ENCODE assay signal across 31 cellular contexts in the genomic region with DNA sequence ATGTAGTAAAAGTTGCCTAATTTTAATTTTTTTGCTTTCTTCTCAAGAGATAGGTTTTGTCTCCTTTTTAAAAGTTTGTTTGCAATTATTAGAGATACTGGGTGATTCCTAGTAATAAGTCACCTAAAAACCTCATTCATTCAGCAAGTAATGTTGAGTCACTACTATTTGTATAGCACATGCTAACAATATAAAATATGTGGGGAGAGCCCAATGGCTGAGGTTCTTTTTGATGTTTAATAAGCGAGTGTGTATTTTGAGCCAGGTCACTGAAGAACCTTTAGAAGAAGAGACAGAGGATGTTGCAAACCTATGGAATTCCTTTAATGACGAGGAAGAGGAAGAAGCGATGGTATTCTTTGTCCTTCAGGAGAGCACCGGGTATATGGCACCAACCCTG.
"Had no signal": no experiment of that assay in that cellular context is flagged by ENCODE, and none has a peak within 500 bp of the region (broad histone marks: within the 10 kb centered on the region; RNA-seq: fewer than 3 reads in every experiment).

No MANE protein-coding gene starts in this region.

- H3K9me3 Mint-ChIP-seq: activated CD4-positive, alpha-beta memory T cell treated with anti-CD3 and anti-CD28 coated beads for 36 hours; activated CD4-positive, alpha-beta T cell treated with anti-CD3 and anti-CD28 coated beads, Interleukin-2, amount 10 ng/mL, durations not matched to agents 24 days and 14 days; activated naive CD4-positive, alpha-beta T cell treated with anti-CD3 and anti-CD28 coated beads, Interleukin-2, amount 10 ng/mL, durations not matched to agents 7 days and 5 days; activated naive CD4-positive, alpha-beta T cell treated with anti-CD3 and anti-CD28 coated beads, Interleukin-2, amount 50 U/mL, for 72 hours; activated naive CD8-positive, alpha-beta T cell treated with anti-CD3 and anti-CD28 coated beads, Interleukin-2, amount 10 ng/mL, durations not matched to agents 7 days and 5 days; activated T-cell treated with anti-CD3 and anti-CD28 coated beads, Interleukin-2, amount 50 U/mL, for 24 hours; activated T-cell treated with anti-CD3 and anti-CD28 coated beads, Interleukin-2, amount 50 U/mL, for 72 hours; brain; central memory CD8-positive, alpha-beta T cell; dendritic cell treated with granulocyte-macrophage colony-stimulating factor and Interleukin-4, amounts not matched to agents 40 ng/mL and 50 ng/mL, for 4 days; endodermal cell had no signal

- H3K27me3 Mint-ChIP-seq: activated CD4-positive, alpha-beta T cell treated with anti-CD3 and anti-CD28 coated beads for 36 hours; activated CD4-positive, alpha-beta T cell treated with anti-CD3 and anti-CD28 coated beads, Interleukin-2, amount 10 ng/mL, durations not matched to agents 24 days and 14 days; activated CD8-positive, alpha-beta memory T cell treated with anti-CD3 and anti-CD28 coated beads, Interleukin-2, amount 10 ng/mL, durations not matched to agents 7 days and 5 days; activated naive CD4-positive, alpha-beta T cell treated with anti-CD3 and anti-CD28 coated beads, Interleukin-2, amount 10 ng/mL, durations not matched to agents 7 days and 5 days; activated naive CD8-positive, alpha-beta T cell treated with anti-CD3 and anti-CD28 coated beads, Interleukin-2, amount 10 ng/mL, durations not matched to agents 7 days and 5 days; dendritic cell treated with granulocyte-macrophage colony-stimulating factor and Interleukin-4, amounts not matched to agents 40 ng/mL and 50 ng/mL, for 4 days had no signal

- H3K4me3 Mint-ChIP-seq: activated CD4-positive, alpha-beta memory T cell treated with anti-CD3 and anti-CD28 coated beads for 36 hours; activated CD4-positive, alpha-beta T cell treated with anti-CD3 and anti-CD28 coated beads for 36 hours; activated CD4-positive, alpha-beta T cell treated with anti-CD3 and anti-CD28 coated beads, Interleukin-2, amount 10 ng/mL, durations not matched to agents 24 days and 14 days; activated CD8-positive, alpha-beta memory T cell treated with anti-CD3 and anti-CD28 coated beads, Interleukin-2, amount 10 ng/mL, durations not matched to agents 7 days and 5 days; activated CD8-positive, alpha-beta T cell treated with anti-CD3 and anti-CD28 coated beads, Interleukin-2, amount 10 ng/mL, durations not matched to agents 7 days and 5 days; activated naive CD4-positive, alpha-beta T cell treated with anti-CD3 and anti-CD28 coated beads, Interleukin-2, amount 10 ng/mL, durations not matched to agents 7 days and 5 days; activated naive CD8-positive, alpha-beta T cell treated with anti-CD3 and anti-CD28 coated beads, Interleukin-2, amount 10 ng/mL, durations not matched to agents 7 days and 5 days; activated T-cell treated with anti-CD3 and anti-CD28 coated beads, Interleukin-2, amount 50 U/mL, for 24 hours; activated T-cell treated with anti-CD3 and anti-CD28 coated beads, Interleukin-2, amount 50 U/mL, for 72 hours; brain; central memory CD8-positive, alpha-beta T cell; dendritic cell treated with granulocyte-macrophage colony-stimulating factor and Interleukin-4, amounts not matched to agents 40 ng/mL and 50 ng/mL, for 4 days; endodermal cell had no signal

- H3K4me1 Mint-ChIP-seq: activated CD4-positive, alpha-beta T cell treated with anti-CD3 and anti-CD28 coated beads for 36 hours; activated CD4-positive, alpha-beta T cell treated with anti-CD3 and anti-CD28 coated beads, Interleukin-2, amount 10 ng/mL, durations not matched to agents 24 days and 14 days; activated CD8-positive, alpha-beta memory T cell treated with anti-CD3 and anti-CD28 coated beads, Interleukin-2, amount 10 ng/mL, durations not matched to agents 7 days and 5 days; activated naive CD4-positive, alpha-beta T cell treated with anti-CD3 and anti-CD28 coated beads, Interleukin-2, amount 10 ng/mL, durations not matched to agents 7 days and 5 days; activated naive CD8-positive, alpha-beta T cell treated with anti-CD3 and anti-CD28 coated beads, Interleukin-2, amount 10 ng/mL, durations not matched to agents 7 days and 5 days; brain; central memory CD8-positive, alpha-beta T cell had no signal

- H3K4me1 ChIP-seq: ascending aorta, breast epithelium, esophagus muscularis mucosa, gastrocnemius medialis, heart left ventricle had no signal

- H3K4me3 ChIP-seq: ascending aorta, breast epithelium, coronary artery, dorsolateral prefrontal cortex, esophagus muscularis mucosa, gastrocnemius medialis, heart left ventricle had no signal

- DNase-seq: activated CD4-positive, alpha-beta memory T cell treated with anti-CD3 and anti-CD28 coated beads for 36 hours; activated CD4-positive, alpha-beta T cell treated with anti-CD3 and anti-CD28 coated beads for 36 hours; activated CD4-positive, alpha-beta T cell treated with anti-CD3 and anti-CD28 coated beads, Interleukin-2, amount 10 ng/mL, durations not matched to agents 24 days and 14 days; activated CD4-positive, CD25-positive, alpha-beta regulatory T cell; activated CD4-positive, CD25-positive, alpha-beta regulatory T cell treated with anti-CD3 and anti-CD28 coated beads, Interleukin-2, amount 50 U/mL, for 72 hours; activated CD8-positive, alpha-beta memory T cell treated with anti-CD3 and anti-CD28 coated beads, Interleukin-2, amount 10 ng/mL, durations not matched to agents 7 days and 5 days; activated CD8-positive, alpha-beta memory T cell treated with anti-CD3 and anti-CD28 coated beads, Interleukin-2, amount 50 U/mL, for 4 hours; activated CD8-positive, alpha-beta T cell treated with anti-CD3 and anti-CD28 coated beads, Interleukin-2, amount 10 ng/mL, durations not matched to agents 7 days and 5 days; activated gamma-delta T cell; activated naive CD4-positive, alpha-beta T cell; activated naive CD4-positive, alpha-beta T cell treated with anti-CD3 and anti-CD28 coated beads, Interleukin-2, amount 10 ng/mL, durations not matched to agents 7 days and 5 days; activated naive CD8-positive, alpha-beta T cell treated with anti-CD3 and anti-CD28 coated beads, Interleukin-2, amount 10 ng/mL, durations not matched to agents 7 days and 5 days; activated T-cell treated with anti-CD3 and anti-CD28 coated beads, Interleukin-2, amount 50 U/mL, for 24 hours; activated T-cell treated with anti-CD3 and anti-CD28 coated beads, Interleukin-2, amount 50 U/mL, for 72 hours; dorsolateral prefrontal cortex; effector memory CD4-positive, alpha-beta T cell; endodermal cell; erythroblast; foreskin keratinocyte; gastrocnemius medialis; glutamatergic neuron; heart left ventricle; T-helper 2 cell had no signal

- ATAC-seq: activated CD4-positive, alpha-beta T cell treated with anti-CD3 and anti-CD28 coated beads for 36 hours; activated CD8-positive, alpha-beta memory T cell treated with anti-CD3 and anti-CD28 coated beads, Interleukin-2, amount 10 ng/mL, durations not matched to agents 7 days and 5 days; activated CD8-positive, alpha-beta T cell treated with anti-CD3 and anti-CD28 coated beads, Interleukin-2, amount 10 ng/mL, durations not matched to agents 7 days and 5 days; activated naive CD4-positive, alpha-beta T cell treated with anti-CD3 and anti-CD28 coated beads, Interleukin-2, amount 50 U/mL, for 72 hours; activated T-cell treated with anti-CD3 and anti-CD28 coated beads, Interleukin-2, amount 50 U/mL, for 72 hours; foreskin keratinocyte; gastrocnemius medialis; heart left ventricle had no signal

- H3K27ac ChIP-seq: ascending aorta, breast epithelium, coronary artery, dorsolateral prefrontal cortex, esophagus muscularis mucosa, foreskin keratinocyte, gastrocnemius medialis, heart left ventricle had no signal

- H3K9me3 ChIP-seq: ascending aorta, breast epithelium, esophagus muscularis mucosa, gastrocnemius medialis, heart left ventricle had no signal

- H3K27me3 ChIP-seq: ascending aorta, breast epithelium, esophagus muscularis mucosa, foreskin keratinocyte, gastrocnemius medialis, heart left ventricle had no signal

- H3K27ac Mint-ChIP-seq: activated CD4-positive, alpha-beta memory T cell treated with anti-CD3 and anti-CD28 coated beads for 36 hours; activated CD4-positive, alpha-beta T cell treated with anti-CD3 and anti-CD28 coated beads for 36 hours; activated CD4-positive, alpha-beta T cell treated with anti-CD3 and anti-CD28 coated beads, Interleukin-2, amount 10 ng/mL, durations not matched to agents 24 days and 14 days; activated CD8-positive, alpha-beta memory T cell treated with anti-CD3 and anti-CD28 coated beads, Interleukin-2, amount 10 ng/mL, durations not matched to agents 7 days and 5 days; activated CD8-positive, alpha-beta T cell treated with anti-CD3 and anti-CD28 coated beads, Interleukin-2, amount 10 ng/mL, durations not matched to agents 7 days and 5 days; activated naive CD4-positive, alpha-beta T cell treated with anti-CD3 and anti-CD28 coated beads, Interleukin-2, amount 10 ng/mL, durations not matched to agents 7 days and 5 days; activated naive CD4-positive, alpha-beta T cell treated with anti-CD3 and anti-CD28 coated beads, Interleukin-2, amount 50 U/mL, for 72 hours; activated naive CD8-positive, alpha-beta T cell treated with anti-CD3 and anti-CD28 coated beads, Interleukin-2, amount 10 ng/mL, durations not matched to agents 7 days and 5 days; activated T-cell treated with anti-CD3 and anti-CD28 coated beads, Interleukin-2, amount 50 U/mL, for 24 hours; activated T-cell treated with anti-CD3 and anti-CD28 coated beads, Interleukin-2, amount 50 U/mL, for 72 hours; brain; dendritic cell treated with granulocyte-macrophage colony-stimulating factor and Interleukin-4, amounts not matched to agents 40 ng/mL and 50 ng/mL, for 4 days; endodermal cell had no signal

- H3K36me3 ChIP-seq: ascending aorta, breast epithelium, esophagus muscularis mucosa, gastrocnemius medialis, heart left ventricle had no signal

- H3K36me3 Mint-ChIP-seq: activated CD4-positive, alpha-beta memory T cell treated with anti-CD3 and anti-CD28 coated beads for 36 hours; activated CD8-positive, alpha-beta memory T cell treated with anti-CD3 and anti-CD28 coated beads, Interleukin-2, amount 10 ng/mL, durations not matched to agents 7 days and 5 days; activated naive CD4-positive, alpha-beta T cell treated with anti-CD3 and anti-CD28 coated beads, Interleukin-2, amount 10 ng/mL, durations not matched to agents 7 days and 5 days; activated naive CD4-positive, alpha-beta T cell treated with anti-CD3 and anti-CD28 coated beads, Interleukin-2, amount 50 U/mL, for 72 hours; activated naive CD8-positive, alpha-beta T cell treated with anti-CD3 and anti-CD28 coated beads, Interleukin-2, amount 10 ng/mL, durations not matched to agents 7 days and 5 days had no signal
